ENCODE assay signal across 21 cellular contexts in genomic region chr4:98358630-98359248, GRCh38.
"Had no signal": no experiment of that assay in that cellular context is flagged by ENCODE, and none has a peak within 500 bp of the region (broad histone marks: within the 10 kb centered on the region; RNA-seq: fewer than 3 reads in every experiment).

No MANE protein-coding gene starts in this region.

- H3K36me3 ChIP-seq: colonic mucosa, gastroesophageal sphincter, heart left ventricle, lower lobe of right lung had no signal

- H3K27me3 ChIP-seq: colonic mucosa, esophagus muscularis mucosa, foreskin keratinocyte, gastroesophageal sphincter, heart left ventricle, hepatocyte, left lung had no signal

- H3K27ac Mint-ChIP-seq: dendritic cell treated with granulocyte-macrophage colony-stimulating factor and Interleukin-4, amounts not matched to agents 40 ng/mL and 50 ng/mL, for 4 days; effector memory CD8-positive, alpha-beta T cell had no signal

- H3K9me3 ChIP-seq: colonic mucosa, esophagus muscularis mucosa, gastroesophageal sphincter, heart left ventricle, left lung, lower lobe of right lung had no signal

- H3K9me3 Mint-ChIP-seq: effector memory CD8-positive, alpha-beta T cell had no signal

- H3K4me3 Mint-ChIP-seq: dendritic cell treated with granulocyte-macrophage colony-stimulating factor and Interleukin-4, amounts not matched to agents 40 ng/mL and 50 ng/mL, for 4 days; effector memory CD8-positive, alpha-beta T cell had no signal

- H3K4me1 ChIP-seq: colonic mucosa, esophagus muscularis mucosa, gastroesophageal sphincter, heart left ventricle, left lung, lower lobe of right lung had no signal

- H3K27ac ChIP-seq: colonic mucosa, esophagus muscularis mucosa, foreskin keratinocyte, gastroesophageal sphincter, heart left ventricle, hepatocyte, left lung, lower lobe of right lung had no signal

- H3K27me3 Mint-ChIP-seq: dendritic cell treated with granulocyte-macrophage colony-stimulating factor and Interleukin-4, amounts not matched to agents 40 ng/mL and 50 ng/mL, for 4 days; effector memory CD8-positive, alpha-beta T cell had no signal

- ATAC-seq: effector memory CD8-positive, alpha-beta T cell; foreskin keratinocyte; gastroesophageal sphincter; heart left ventricle; left cardiac atrium; left lung; left ventricle myocardium superior; lower lobe of right lung had no signal

- H2AFZ ChIP-seq: hepatocyte had no signal

- H3K4me2 ChIP-seq: hepatocyte had no signal

- DNase-seq: colonic mucosa; cortex of kidney; effector CD8-positive, alpha-beta T cell; effector memory CD8-positive, alpha-beta T cell; foreskin keratinocyte; heart left ventricle; hypothalamus; immature natural killer cell; islet precursor cell; left cardiac atrium; left lung; left ventricle myocardium superior; lower lobe of right lung; mesenchymal stem cell; midbrain had no signal

- H3K79me2 ChIP-seq: hepatocyte had no signal

- H3K4me3 ChIP-seq: colonic mucosa, esophagus muscularis mucosa, gastroesophageal sphincter, heart left ventricle, hepatocyte, left lung, lower lobe of right lung had no signal

- FAIRE-seq: endothelial cell of umbilical vein, frontal cortex had no signal
